In genomic region chr22:26445577-26446275, GRCh38 we compare ENCODE assay signal across 1 cellular context.
TF ChIP-seq lines count a peak whose summit lies in the region.

No MANE protein-coding gene starts in this region.

TF ChIP-seq in H1, 55 proteins besides CTCF, POLR2A, EP300 and RAD21:
- TF ChIP-seq TAF7 (optimal IDR thresholded peaks at IDR 0.05; ENCODE audit: borderline replicate concordance, low read depth, low read length) (no peak), SAP30 (IDR thresholded peaks at IDR 0.05; ENCODE audit: insufficient read depth, insufficient replicate concordance, low read length) (no peak), MAFK (IDR thresholded peaks at IDR 0.05; ENCODE audit: low read depth, low read length) (no peak), ATF2 (IDR thresholded peaks at IDR 0.05; ENCODE audit: low read length) (no peak), SRF (IDR thresholded peaks at IDR 0.05; ENCODE audit: low read depth, low read length) (no peak), CREB1 (IDR thresholded peaks at IDR 0.05) (no peak), BRCA1 (IDR thresholded peaks at IDR 0.05; ENCODE audit: low read depth, low read length) (no peak), POLR2AphosphoS5 (IDR thresholded peaks at IDR 0.05; ENCODE audit: low read depth, low read length) (no peak), HDAC6 (IDR thresholded peaks at IDR 0.05; ENCODE audit: low read depth, low read length) (no peak), CBX8 (IDR thresholded peaks at IDR 0.05; ENCODE audit: borderline replicate concordance, low read depth, low read length) (no peak)
